In the genomic region with DNA sequence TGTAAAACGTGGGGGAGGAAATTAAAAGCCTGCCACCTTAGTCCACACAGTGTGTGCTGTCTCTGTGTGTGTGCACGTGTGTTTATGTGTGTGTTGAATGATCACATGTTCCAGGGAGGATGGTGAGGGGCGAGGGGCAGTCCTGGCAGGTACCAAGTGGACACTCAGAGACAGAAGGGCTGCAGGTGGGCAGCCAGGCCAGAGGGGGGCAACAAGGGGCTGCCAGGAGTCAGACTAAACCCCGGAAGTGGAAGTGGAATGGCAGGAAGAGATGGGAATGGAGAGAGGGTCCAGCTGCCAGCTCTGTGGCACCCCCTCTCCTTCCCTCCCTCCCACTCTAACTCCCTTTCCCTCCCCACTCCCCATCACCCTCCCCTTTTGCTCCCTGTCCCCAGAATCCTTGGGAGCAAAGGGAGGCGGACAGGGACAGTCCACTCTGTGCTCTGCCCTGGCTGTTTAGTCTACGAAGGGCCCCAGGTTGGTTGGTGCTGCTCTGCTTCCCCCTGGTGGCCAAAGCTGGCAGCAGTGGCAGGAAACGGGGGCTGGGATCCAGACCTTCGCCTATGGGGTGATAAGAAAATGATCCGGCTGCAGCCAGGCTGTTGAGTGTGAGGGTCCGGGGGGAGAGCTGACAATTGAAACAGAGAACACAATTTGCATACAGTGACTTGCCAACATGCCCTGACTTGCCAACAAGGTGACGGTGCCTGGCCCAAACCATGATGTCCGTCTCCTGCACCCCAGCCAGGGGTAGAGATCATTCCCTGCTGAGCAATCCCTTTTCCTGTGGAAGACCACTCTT, we compare ENCODE assay signal across 8 cellular contexts. TPM values are rescaled to one million over a fixed set of nuclear protein-coding genes. Genes with fewer than 3 reads are reported as not detected.
DNase-seq lines count a peak whose midpoint lies in the region; ATAC-seq and TF ChIP-seq lines count a peak whose summit lies in the region.

No MANE protein-coding gene starts in this region.

- H3K9me3 ChIP-seq in Karpas-422 (ENCODE audit: low read length) (no peaks in the 10 kb centered on the region), testis (no peaks in the 10 kb centered on the region)

- no peaks in the 10 kb centered on the region for H3K36me3 Mint-ChIP-seq in osteocyte (ENCODE audit: unreplicated experiment)

- H3K79me2 ChIP-seq in Karpas-422 (ENCODE audit: low read length), result no peaks in the 10 kb centered on the region

- no peak for DNase-seq in AG09309 (ENCODE audit: low read depth)
- peak; percentile 92 for DNase-seq in Karpas-422
- peak; percentile 82 to 88 for DNase-seq in SHP77 (lab: John Stamatoyannopoulos, UW)
- peak; percentile 68 for DNase-seq in activated naive CD4-positive, alpha-beta T cell treated with Interleukin-2 at 50 U/mL for 16 hours
- peak; percentile 84 for DNase-seq in glomerular visceral epithelial cell (ENCODE audit: extremely low spot score)
- peak; percentile 92 for DNase-seq in osteocyte (ENCODE audit: extremely low spot score, unreplicated experiment)
- DNase-seq in testis, result peak; percentile 81

- peak overlapping the region; percentile 60 for H3K9ac ChIP-seq in Karpas-422 (ENCODE audit: low read length)

- H3K27me3 ChIP-seq in Karpas-422 (ENCODE audit: low read length), result no peaks in the 10 kb centered on the region
- H3K27me3 ChIP-seq in testis, result no peaks in the 10 kb centered on the region

- intact Hi-C loops in testis (cut with DNase I; ENCODE audit: low total_unique reads), result no loop called here

- peak overlapping the region; percentile 56 for H3K4me3 Mint-ChIP-seq in osteocyte (ENCODE audit: unreplicated experiment)

- H3K4me1 Mint-ChIP-seq in osteocyte (ENCODE audit: unreplicated experiment), result peaks cover 32% of the 10 kb centered on the region

- no peaks in the 10 kb centered on the region for H3K27me3 Mint-ChIP-seq in osteocyte (ENCODE audit: unreplicated experiment)

- H3K4me1 ChIP-seq in Karpas-422 (ENCODE audit: low read length) (peaks cover 9% of the 10 kb centered on the region), testis (peaks cover 7% of the 10 kb centered on the region)

- peak overlapping the region; percentile 70 for H3K4me2 ChIP-seq in Karpas-422 (ENCODE audit: low read depth, low read length, poor library complexity, severe bottlenecking)

- TF ChIP-seq CTCF in AG09309 (IDR thresholded peaks at IDR 0.05; ENCODE audit: control insufficient read depth, insufficient read depth, low read depth, low read length, missing control alignments), result peak; percentile 98
- peak; percentile 96 for TF ChIP-seq CTCF in osteocyte (IDR thresholded peaks at IDR 0.05)
- TF ChIP-seq CTCF in testis (IDR thresholded peaks at IDR 0.05), result peak; percentile 78 to 85 (median 80)

- H3K4me3 ChIP-seq in AG09309 (ENCODE audit: control insufficient read depth, low read depth, low read length) (no peak overlapping the region), Karpas-422 (ENCODE audit: low read length) (peak overlapping the region; percentile 53; the same call in 1 of the 2 replicates), testis (no peak overlapping the region)

- 33 to 41% methylated on average over 12 of the region's 12 CpGs for WGBS in testis, 2 donors

- peak overlapping the region; percentile 39 for H3K27ac Mint-ChIP-seq in osteocyte (ENCODE audit: unreplicated experiment)

- peak; percentile 78 for ATAC-seq in GM18907 (IDR thresholded peaks at IDR 0.05; ENCODE audit: unreplicated experiment)

- H3K36me3 ChIP-seq in Karpas-422 (ENCODE audit: insufficient read depth, low read length) (no peaks in the 10 kb centered on the region), testis (ENCODE audit: low read depth, missing control alignments) (no peaks in the 10 kb centered on the region)

- no peaks in the 10 kb centered on the region for H4K20me1 ChIP-seq in Karpas-422 (ENCODE audit: insufficient read depth, low read depth, low read length)

- no peaks in the 10 kb centered on the region for H3K9me3 Mint-ChIP-seq in osteocyte (ENCODE audit: unreplicated experiment)

- H3K9me2 ChIP-seq in Karpas-422 (replicated peaks; ENCODE audit: insufficient read depth, low read length), result no peaks in the 10 kb centered on the region

- no peak for TF ChIP-seq POLR2A in testis (IDR thresholded peaks at IDR 0.05)

- H2AFZ ChIP-seq in Karpas-422 (ENCODE audit: low read length), result peak overlapping the region; percentile 86

- H3K27ac ChIP-seq in Karpas-422 (ENCODE audit: low read length) (no peak overlapping the region), testis (no peak overlapping the region)

RNA-seq across cellular contexts. Expression of a gene that starts 24.4 kb away (rescaled TPM):
- total RNA-seq in Karpas-422 (2014; rRNA removed; shearing (Covaris generic); ENCODE audit: low replicate concordance), result not detected in 2 replicates
- total RNA-seq in osteocyte, result not detected in 2 replicates
- 1 to 10 TPM; 2.0 to 3.6 TPM for total RNA-seq in testis
- 0.94 TPM for polyA plus RNA-seq in testis (ENCODE audit: insufficient read depth, low read depth, low replicate concordance)

RNA-seq across cellular contexts. Expression of a gene that starts 29.6 kb away (rescaled TPM):
- total RNA-seq in Karpas-422 (2014; rRNA removed; shearing (Covaris generic); ENCODE audit: low replicate concordance), result not detected in 2 replicates
- total RNA-seq in osteocyte (not detected in 2 replicates), testis (under 1 TPM; 0.25 to 0.47 TPM)
- polyA plus RNA-seq in testis (ENCODE audit: insufficient read depth, low read depth, low replicate concordance), result 2.7 TPM
